In genomic region chr14:99664636-99665273, GRCh38 we compare ENCODE assay signal across 16 cellular contexts. TPM values are rescaled to one million over a fixed set of nuclear protein-coding genes. Genes with fewer than 3 reads are reported as not detected.
DNase-seq lines count a peak whose midpoint lies in the region; ATAC-seq and TF ChIP-seq lines count a peak whose summit lies in the region.
"Had no signal": no experiment of that assay in that cellular context is flagged by ENCODE, and none has a peak within 500 bp of the region (broad histone marks: within the 10 kb centered on the region; RNA-seq: fewer than 3 reads in every experiment).

No MANE protein-coding gene starts in this region.

- no peak overlapping the region for H2BK15ac ChIP-seq in H9 (ENCODE audit: low read depth, low read length)

- H3K27ac ChIP-seq in H9 (ENCODE audit: insufficient read length, low read depth, low read length) (no peak overlapping the region), body of pancreas (no peak overlapping the region), neural progenitor cell (no peak overlapping the region)
- no peak overlapping the region for H3K27ac ChIP-seq in CD8-positive, alpha-beta T cell (ENCODE audit: low read depth, low read length)
- no peak overlapping the region for H3K27ac ChIP-seq in naive thymus-derived CD4-positive, alpha-beta T cell (ENCODE audit: low read depth, low read length)
- H3K27ac ChIP-seq: GM23248, upper lobe of right lung had no signal

- no peaks in the 10 kb centered on the region for H3K79me1 ChIP-seq in H9 (ENCODE audit: insufficient read depth, low read depth, low read length, poor library complexity, severe bottlenecking)

- CTCF ChIA-PET in CD8-positive, alpha-beta T cell (lab: Charles Lee) = no interaction called here
- CTCF ChIA-PET in naive thymus-derived CD4-positive, alpha-beta T cell (lab: Charles Lee) = no interaction called here

- intact Hi-C loops in body of pancreas (cut with DNase I) = no loop called here
- intact Hi-C loops in CD8-positive, alpha-beta T cell (cut with DNase I, micrococcal nuclease) = no loop called here
- intact Hi-C loops in naive thymus-derived CD4-positive, alpha-beta T cell (cut with micrococcal nuclease) = no loop called here

- H3K79me2 ChIP-seq in H9 (ENCODE audit: insufficient read depth, low read length) = no peaks in the 10 kb centered on the region
- no peaks in the 10 kb centered on the region for H3K79me2 ChIP-seq in neural progenitor cell (ENCODE audit: low read depth)

- H3K27me3 ChIP-seq in H9 (ENCODE audit: insufficient read depth, low read length) (no peaks in the 10 kb centered on the region), body of pancreas (no peaks in the 10 kb centered on the region), neural progenitor cell (no peaks in the 10 kb centered on the region)
- peaks cover 4% of the 10 kb centered on the region for H3K27me3 ChIP-seq in CD8-positive, alpha-beta T cell (ENCODE audit: insufficient read depth, low read length)
- H3K27me3 ChIP-seq in naive thymus-derived CD4-positive, alpha-beta T cell (ENCODE audit: control insufficient read depth in 2 of 2, insufficient read depth in 2 of 2, low read length in 2 of 2) = no peaks in the 10 kb centered on the region
- H3K27me3 ChIP-seq: upper lobe of right lung had no signal

- no peak overlapping the region for H4K5ac ChIP-seq in H9 (ENCODE audit: insufficient read length, low read depth, low read length)

- H3K4me1 Mint-ChIP-seq in H9 (peaks cover 60 to 75% of the 10 kb centered on the region in 2 experiments), neural progenitor cell (peaks cover 91% of the 10 kb centered on the region)
- H3K4me1 Mint-ChIP-seq in CD8-positive, alpha-beta T cell (ENCODE audit: low read depth) = peaks cover 3% of the 10 kb centered on the region
- peaks cover 0 to 4% (median 0%) of the 10 kb centered on the region in 7 donors for H3K4me1 Mint-ChIP-seq in naive thymus-derived CD4-positive, alpha-beta T cell

- H3K27me3 Mint-ChIP-seq in H9 (ENCODE audit: low read depth) (peaks cover 23% of the 10 kb centered on the region), neural progenitor cell (ENCODE audit: insufficient read depth, low read depth) (peaks cover 22% of the 10 kb centered on the region)
- peaks cover 32% of the 10 kb centered on the region for H3K27me3 Mint-ChIP-seq in CD8-positive, alpha-beta T cell (ENCODE audit: low read depth)
- peaks cover 24 to 37% (median 30%) of the 10 kb centered on the region in 5 donors for H3K27me3 Mint-ChIP-seq in naive thymus-derived CD4-positive, alpha-beta T cell

- H3K4me3 Mint-ChIP-seq in H9 (no peak overlapping the region; a peak in 2 of 5 replicates), neural progenitor cell (peak overlapping the region; percentile 77)
- H3K4me3 Mint-ChIP-seq in CD8-positive, alpha-beta T cell = no peak overlapping the region
- H3K4me3 Mint-ChIP-seq in naive thymus-derived CD4-positive, alpha-beta T cell = no peak overlapping the region
- H3K4me3 Mint-ChIP-seq: activated naive CD8-positive, alpha-beta T cell treated with anti-CD3 and anti-CD28 coated beads for 36 hours; effector memory CD8-positive, alpha-beta T cell had no signal

- POLR2A ChIA-PET in CD8-positive, alpha-beta T cell (lab: Charles Lee) = no interaction called here
- POLR2A ChIA-PET in naive thymus-derived CD4-positive, alpha-beta T cell (lab: Charles Lee) = no interaction called here

- DNase-seq in H9 (no peak), body of pancreas (no peak), neural progenitor cell (ENCODE audit: low spot score) (no peak), GM19240 (ENCODE audit: insufficient read length, low spot score) (no peak)
- DNase-seq in CD8-positive, alpha-beta T cell = no peak
- DNase-seq in naive thymus-derived CD4-positive, alpha-beta T cell = no peak
- DNase-seq: activated CD4-positive, alpha-beta T cell treated with anti-CD3 and anti-CD28 coated beads for 4 hours; activated CD8-positive, alpha-beta memory T cell treated with anti-CD3 and anti-CD28 coated beads, Interleukin-2, amount 50 U/mL, for 48 hours; activated naive CD8-positive, alpha-beta T cell treated with anti-CD3 and anti-CD28 coated beads for 36 hours; DMS53; effector memory CD8-positive, alpha-beta T cell; GM23248; KBM-7; upper lobe of right lung had no signal

- ATAC-seq in GM18868 (IDR thresholded peaks at IDR 0.05; ENCODE audit: unreplicated experiment) (peak; percentile 48), body of pancreas (peak; percentile 27)
- no peak for ATAC-seq in CD8-positive, alpha-beta T cell
- no peak for ATAC-seq in naive thymus-derived CD4-positive, alpha-beta T cell
- ATAC-seq: effector memory CD8-positive, alpha-beta T cell; upper lobe of right lung had no signal

- H3K9ac ChIP-seq in H9 (ENCODE audit: extremely low read depth, insufficient read length, low read length) (no peak overlapping the region), neural progenitor cell (no peak overlapping the region)
- H3K9ac ChIP-seq: GM23248 had no signal

- no peak overlapping the region for H2AK5ac ChIP-seq in H9 (ENCODE audit: insufficient read length, low read length)

- H3K56ac ChIP-seq in H9 (ENCODE audit: insufficient read length, low read depth, low read length) = no peak overlapping the region

- H3K23me2 ChIP-seq in H9 (ENCODE audit: insufficient read length, low read depth, low read length, poor library complexity, severe bottlenecking) = no peaks in the 10 kb centered on the region

- peak overlapping the region; percentile 74 to 94 (median 89); a peak in 5 of 7 replicates for H3K27ac Mint-ChIP-seq in H9
- peak overlapping the region; percentile 100 for H3K27ac Mint-ChIP-seq in neural progenitor cell
- H3K27ac Mint-ChIP-seq in CD8-positive, alpha-beta T cell = no peak overlapping the region
- no peak overlapping the region for H3K27ac Mint-ChIP-seq in naive thymus-derived CD4-positive, alpha-beta T cell
- H3K27ac Mint-ChIP-seq: activated naive CD8-positive, alpha-beta T cell treated with anti-CD3 and anti-CD28 coated beads for 36 hours; effector memory CD8-positive, alpha-beta T cell had no signal

- no peaks in the 10 kb centered on the region for H4K20me1 ChIP-seq in H9 (ENCODE audit: control insufficient read depth, insufficient read depth, insufficient read length)
- peaks cover 3% of the 10 kb centered on the region for H4K20me1 ChIP-seq in neural progenitor cell (ENCODE audit: low read depth)

- H3K23ac ChIP-seq in H9 (ENCODE audit: insufficient read length, low read depth, low read length) = no peak overlapping the region

- no peaks in the 10 kb centered on the region for H3K36me3 ChIP-seq in body of pancreas (replicated peaks in 1 of 2; ENCODE audit: insufficient read depth in 1 of 2, low read depth in 2 of 2)
- H3K36me3 ChIP-seq in neural progenitor cell = no peaks in the 10 kb centered on the region
- no peaks in the 10 kb centered on the region for H3K36me3 ChIP-seq in CD8-positive, alpha-beta T cell (ENCODE audit: insufficient read depth, low read length)
- H3K36me3 ChIP-seq in naive thymus-derived CD4-positive, alpha-beta T cell (ENCODE audit: control insufficient read depth in 2 of 3, insufficient read depth in 3 of 3, low read length in 3 of 3) = no peaks in the 10 kb centered on the region
- H3K36me3 ChIP-seq: upper lobe of right lung had no signal

- H3K18ac ChIP-seq in H9 (ENCODE audit: insufficient read length, low read depth, low read length) = peak overlapping the region; percentile 19

- no peak overlapping the region for H2BK120ac ChIP-seq in H9 (ENCODE audit: low read depth, low read length, poor library complexity, severe bottlenecking)

- H2BK12ac ChIP-seq in H9 (ENCODE audit: insufficient read length, low read depth, low read length) = no peak overlapping the region

- peaks cover 0 to 12% (median 11%) of the 10 kb centered on the region in 3 experiments; a peak in 5 of 7 replicates for H3K36me3 Mint-ChIP-seq in H9 (ENCODE audit: insufficient read depth in 1 of 3, low read depth in 3 of 3)
- no peaks in the 10 kb centered on the region for H3K36me3 Mint-ChIP-seq in neural progenitor cell
- H3K36me3 Mint-ChIP-seq in CD8-positive, alpha-beta T cell = no peaks in the 10 kb centered on the region
- H3K36me3 Mint-ChIP-seq in naive thymus-derived CD4-positive, alpha-beta T cell = peaks cover 0 to 4% (median 0%) of the 10 kb centered on the region in 5 donors
- H3K36me3 Mint-ChIP-seq: activated naive CD8-positive, alpha-beta T cell treated with anti-CD3 and anti-CD28 coated beads for 36 hours had no signal

- H3K4me2 ChIP-seq in H9 (ENCODE audit: insufficient read depth, insufficient read length, low read length) (no peak overlapping the region), neural progenitor cell (peak overlapping the region; percentile 69)

- H3K4me1 ChIP-seq in H9 (ENCODE audit: insufficient read depth, low read length) (peaks cover 11% of the 10 kb centered on the region), body of pancreas (no peaks in the 10 kb centered on the region), neural progenitor cell (peaks cover 65% of the 10 kb centered on the region)
- no peaks in the 10 kb centered on the region for H3K4me1 ChIP-seq in CD8-positive, alpha-beta T cell (ENCODE audit: insufficient read depth, low read length)
- H3K4me1 ChIP-seq in naive thymus-derived CD4-positive, alpha-beta T cell (ENCODE audit: control insufficient read depth in 2 of 2, insufficient read depth in 2 of 2, low read length in 2 of 2) = no peaks in the 10 kb centered on the region
- H3K4me1 ChIP-seq: upper lobe of right lung had no signal

- H3K4me3 ChIP-seq in body of pancreas (no peak overlapping the region), neural progenitor cell (no peak overlapping the region)
- no peak overlapping the region for H3K4me3 ChIP-seq in CD8-positive, alpha-beta T cell (ENCODE audit: low read depth, low read length)
- H3K4me3 ChIP-seq in naive thymus-derived CD4-positive, alpha-beta T cell (ENCODE audit: low read length) = no peak overlapping the region
- H3K4me3 ChIP-seq: GM23248, upper lobe of right lung had no signal

- H3K9me3 Mint-ChIP-seq in H9 = no peaks in the 10 kb centered on the region
- no peaks in the 10 kb centered on the region for H3K9me3 Mint-ChIP-seq in neural progenitor cell
- no peaks in the 10 kb centered on the region for H3K9me3 Mint-ChIP-seq in CD8-positive, alpha-beta T cell
- no peaks in the 10 kb centered on the region for H3K9me3 Mint-ChIP-seq in naive thymus-derived CD4-positive, alpha-beta T cell
- H3K9me3 Mint-ChIP-seq: activated naive CD8-positive, alpha-beta T cell treated with anti-CD3 and anti-CD28 coated beads for 36 hours; effector memory CD8-positive, alpha-beta T cell had no signal

- TF ChIP-seq POLR2A in body of pancreas (IDR thresholded peaks at IDR 0.05) = no peak

- H2BK5ac ChIP-seq in H9 (ENCODE audit: insufficient read length, low read length) = no peak overlapping the region

- H2BK20ac ChIP-seq in H9 (ENCODE audit: low read depth, low read length, poor library complexity, severe bottlenecking) = no peak overlapping the region

- peaks cover 41% of the 10 kb centered on the region for H3F3A ChIP-seq in neural progenitor cell (ENCODE audit: low read depth)

- no CpG with 5 or more reads among the region's 12 CpGs for WGBS in H9 (ENCODE audit: extremely low coverage, insufficient read length, low lambda C conversion rate)
- 70 to 72% methylated on average over 11 to 12 of the region's 12 CpGs for WGBS in body of pancreas, 2 donors

- H4K8ac ChIP-seq in H9 (replicated peaks; ENCODE audit: insufficient read length, low read depth, low read length) = no peak overlapping the region

- H4K91ac ChIP-seq in H9 (ENCODE audit: insufficient read length, low read depth, low read length) = no peak overlapping the region

- H2AFZ ChIP-seq in H9 (ENCODE audit: low read length) (no peak overlapping the region), neural progenitor cell (replicated peaks) (no peak overlapping the region)
- H2AFZ ChIP-seq: GM23248 had no signal

- H3K4ac ChIP-seq in H9 (ENCODE audit: low read depth, low read length) = no peak overlapping the region

- no peak for TF ChIP-seq CTCF in H9 (conservative IDR thresholded peaks at IDR 0.05)
- no peak for TF ChIP-seq CTCF in body of pancreas (IDR thresholded peaks at IDR 0.05)
- TF ChIP-seq CTCF in neural progenitor cell (IDR thresholded peaks at IDR 0.05) = no peak
- TF ChIP-seq CTCF in CD8-positive, alpha-beta T cell (IDR thresholded peaks at IDR 0.05) = no peak

- H3K9me3 ChIP-seq in H9 (ENCODE audit: control insufficient read depth, low read depth, low read length) = no peaks in the 10 kb centered on the region
- no peaks in the 10 kb centered on the region for H3K9me3 ChIP-seq in body of pancreas
- no peaks in the 10 kb centered on the region for H3K9me3 ChIP-seq in neural progenitor cell (ENCODE audit: low read depth)
- H3K9me3 ChIP-seq in CD8-positive, alpha-beta T cell (ENCODE audit: low read length) = no peaks in the 10 kb centered on the region
- H3K9me3 ChIP-seq in naive thymus-derived CD4-positive, alpha-beta T cell (ENCODE audit: control insufficient read depth in 2 of 3, low read length in 3 of 3) = no peaks in the 10 kb centered on the region
- H3K9me3 ChIP-seq: upper lobe of right lung had no signal

- no peak overlapping the region for H3T11ph ChIP-seq in H9 (ENCODE audit: low read length)

- peak overlapping the region; percentile 45; the same call in 1 of the 2 replicates for H3K14ac ChIP-seq in H9 (ENCODE audit: insufficient read depth, low read length)

RNA-seq across cellular contexts. Expression of gene CYP46A1, which starts 19.3 kb away (rescaled TPM):
- 0.59 and 0.75 TPM in 2 replicates for total RNA-seq in H9 (2021)
- total RNA-seq in body of pancreas = 1 to 10 TPM; 1.3 to 4.9 TPM
- total RNA-seq in neural progenitor cell (ENCODE audit: low replicate concordance) = 0.77 and 1.1 TPM in 2 replicates
- under 1 TPM; 0.19 to 0.30 TPM for total RNA-seq in CD8-positive, alpha-beta T cell
- under 1 TPM in 4 of 5 experiments, not detected in 1; 0.13 to 0.34 (median 0.32) TPM for total RNA-seq in naive thymus-derived CD4-positive, alpha-beta T cell
- polyA plus RNA-seq in naive thymus-derived CD4-positive, alpha-beta T cell = under 1 TPM; 0.02 to 0.03 TPM

RNA-seq across cellular contexts. Expression of gene HHIPL1, which starts 19.8 kb away (rescaled TPM):
- total RNA-seq in H9 (2021) (2.6 and 2.9 TPM in 2 replicates), body of pancreas (under 1 TPM; under 0.01 to 0.26 TPM), neural progenitor cell (ENCODE audit: low replicate concordance) (0.32 and 1.2 TPM in 2 replicates)
- total RNA-seq in CD8-positive, alpha-beta T cell = under 1 TPM in 1 of 2 experiments, not detected in 1; 0.11 TPM
- total RNA-seq in naive thymus-derived CD4-positive, alpha-beta T cell = under 1 TPM in 2 of 5 experiments, not detected in 3; 0.40 to 0.41 TPM
- not detected for polyA plus RNA-seq in naive thymus-derived CD4-positive, alpha-beta T cell
- total RNA-seq: T-helper 2 cell treated with Interferon-gamma antibody and Interleukin-4, amounts not matched to agents 100 ng/mL and 5 ng/mL, for 36 hours had no signal

Comparison
In these comparisons a context has a peak if more than half of its experiments do, and no peak if none do; other contexts are left out.
1. ATAC-seq: peak in GM18868 (single experiment) and body of pancreas (single experiment); none in CD8-positive, alpha-beta T cell (single experiment) and naive thymus-derived CD4-positive, alpha-beta T cell (single experiment).
2. H3K27ac Mint-ChIP-seq: peak in H9 (3 of 3) and neural progenitor cell (single experiment); none in CD8-positive, alpha-beta T cell (single experiment) and naive thymus-derived CD4-positive, alpha-beta T cell (0 of 9).